ENCODE assay signal across 9 cellular contexts in genomic region chr1:43564617-43565348, GRCh38. TPM values are rescaled to one million over a fixed set of nuclear protein-coding genes. Genes with fewer than 3 reads are reported as not detected.
DNase-seq lines count a peak whose midpoint lies in the region; ATAC-seq and TF ChIP-seq lines count a peak whose summit lies in the region.
"Had no signal": no experiment of that assay in that cellular context is flagged by ENCODE, and none has a peak within 500 bp of the region (broad histone marks: within the 10 kb centered on the region; RNA-seq: fewer than 3 reads in every experiment).

No MANE protein-coding gene starts in this region.

- POLR2A ChIA-PET in CD4-positive, alpha-beta memory T cell (lab: Charles Lee; ENCODE audit: partially characterized antibody), result no interaction called here

- peak overlapping the region; percentile 35 to 52 for H3K4me3 ChIP-seq in CD4-positive, alpha-beta memory T cell (ENCODE audit: low read length in 2 of 2)
- H3K4me3 ChIP-seq in HUES6 (ENCODE audit: low read depth, low read length) (peak overlapping the region; percentile 58), brain microvascular endothelial cell (ENCODE audit: low read depth, low read length) (peak overlapping the region; percentile 59), muscle layer of colon (ENCODE audit: low read depth in 1 of 2, low read length in 2 of 2) (peak overlapping the region; percentile 34 to 61)

- ATAC-seq in sciatic nerve (no peak), HG03565 (IDR thresholded peaks at IDR 0.05; ENCODE audit: unreplicated experiment) (no peak)

- intact Hi-C loops in CD4-positive, alpha-beta memory T cell (cut with micrococcal nuclease), result no loop called here
- intact Hi-C loops in sciatic nerve (cut with DNase I), result no loop called here

- no peak for TF ChIP-seq CTCF in brain microvascular endothelial cell (IDR thresholded peaks at IDR 0.05; ENCODE audit: low read depth, low read length, missing control alignments)

- DNase-seq in CD4-positive, alpha-beta memory T cell, result peak in 1 of 5 donors; percentile 30
- DNase-seq in brain microvascular endothelial cell (no peak), NCI-H526 (lab: John Stamatoyannopoulos, UW) (no peak), sciatic nerve (ENCODE audit: low spot score) (no peak)
- DNase-seq in effector CD8-positive, alpha-beta T cell (lab: John Stamatoyannopoulos, UW), result no peak

- H3K36me3 ChIP-seq in CD4-positive, alpha-beta memory T cell (ENCODE audit: insufficient read depth, low read length), result no peaks in the 10 kb centered on the region
- peaks cover 26% of the 10 kb centered on the region for H3K36me3 ChIP-seq in HUES6 (ENCODE audit: control insufficient read depth, insufficient read depth, low read length)
- H3K36me3 ChIP-seq in brain microvascular endothelial cell (replicated peaks), result no peaks in the 10 kb centered on the region
- H3K36me3 ChIP-seq in muscle layer of colon (ENCODE audit: insufficient read depth, low read length), result no peaks in the 10 kb centered on the region
- H3K36me3 ChIP-seq: pancreas had no signal

- no peak overlapping the region for H3K27ac Mint-ChIP-seq in CD4-positive, alpha-beta memory T cell

- H3K27me3 Mint-ChIP-seq in CD4-positive, alpha-beta memory T cell, result peaks cover 1 to 4% of the 10 kb centered on the region in 2 donors

- H3K9ac ChIP-seq in HUES6 (ENCODE audit: low read length) (peak overlapping the region; percentile 25), muscle layer of colon (ENCODE audit: low read length) (no peak overlapping the region)

- H3K4me3 Mint-ChIP-seq in CD4-positive, alpha-beta memory T cell, result peak overlapping the region in 4 of 8 donors; percentile 39 to 75 (median 66)

- no peaks in the 10 kb centered on the region for H3K9me3 ChIP-seq in CD4-positive, alpha-beta memory T cell (ENCODE audit: control insufficient read depth in 1 of 2, low read length in 2 of 2)
- H3K9me3 ChIP-seq in HUES6 (ENCODE audit: control insufficient read depth, insufficient read depth, low read depth, low read length) (no peaks in the 10 kb centered on the region), muscle layer of colon (ENCODE audit: low read length) (no peaks in the 10 kb centered on the region)
- H3K9me3 ChIP-seq: pancreas had no signal

- no peaks in the 10 kb centered on the region for H3K9me3 Mint-ChIP-seq in CD4-positive, alpha-beta memory T cell

- CTCF ChIA-PET in CD4-positive, alpha-beta memory T cell (lab: Charles Lee; ENCODE audit: partially characterized antibody), result no interaction called here

- in situ Hi-C loops in brain microvascular endothelial cell (cut with HindIII; ENCODE audit: low pct_ligation_motif_present, low sequenced_read_pairs), result no loop called here

- H3K36me3 Mint-ChIP-seq in CD4-positive, alpha-beta memory T cell, result no peaks in the 10 kb centered on the region

- no peaks in the 10 kb centered on the region for H3K27me3 ChIP-seq in CD4-positive, alpha-beta memory T cell (ENCODE audit: insufficient read depth, low read length)
- H3K27me3 ChIP-seq in HUES6 (ENCODE audit: control insufficient read depth, insufficient read depth, low read length) (no peaks in the 10 kb centered on the region), brain microvascular endothelial cell (replicated peaks) (no peaks in the 10 kb centered on the region), muscle layer of colon (ENCODE audit: control insufficient read depth in 1 of 2, insufficient read depth in 2 of 2, low read length in 2 of 2) (no peaks in the 10 kb centered on the region)
- H3K27me3 ChIP-seq: pancreas had no signal

- peaks cover 0 to 4% (median 1%) of the 10 kb centered on the region in 4 donors for H3K4me1 Mint-ChIP-seq in CD4-positive, alpha-beta memory T cell

- H3K4me1 ChIP-seq in CD4-positive, alpha-beta memory T cell (ENCODE audit: insufficient read depth, low read length), result peaks cover 7% of the 10 kb centered on the region
- H3K4me1 ChIP-seq in HUES6 (ENCODE audit: control insufficient read depth, insufficient read depth, low read length), result peaks cover 28% of the 10 kb centered on the region
- peaks cover 31% of the 10 kb centered on the region for H3K4me1 ChIP-seq in muscle layer of colon (ENCODE audit: insufficient read depth, low read length)

- H3K27ac ChIP-seq in CD4-positive, alpha-beta memory T cell (ENCODE audit: low read depth, low read length), result no peak overlapping the region
- H3K27ac ChIP-seq in HUES6 (ENCODE audit: low read depth, low read length) (no peak overlapping the region), brain microvascular endothelial cell (no peak overlapping the region), muscle layer of colon (ENCODE audit: low read depth, low read length) (peak overlapping the region; percentile 63)
- H3K27ac ChIP-seq: pancreas had no signal

RNA-seq across cellular contexts. Expression of gene PTPRF, which starts 34.1 kb away (rescaled TPM):
- total RNA-seq in CD4-positive, alpha-beta memory T cell, result not detected
- polyA plus RNA-seq in CD4-positive, alpha-beta memory T cell, result not detected
- 180 TPM for total RNA-seq in sciatic nerve

Comparison
In these comparisons a context has a peak if more than half of its experiments do, and no peak if none do; other contexts are left out.
1. RNA of gene PTPRF, which starts 34.1 kb away (total RNA-seq): 180 TPM in sciatic nerve (single experiment); not detected in CD4-positive, alpha-beta memory T cell; every median in the first group is over 100 times any median in the second.
2. Peak in every context shown above with its lines, with median percentiles within 50 percentile points of each other: H3K4me3 ChIP-seq.